9 cellular contexts compared by ENCODE assay signal in genomic region chr17:30218689-30219266, GRCh38.
"Had no signal": no experiment of that assay in that cellular context is flagged by ENCODE, and none has a peak within 500 bp of the region (broad histone marks: within the 10 kb centered on the region; RNA-seq: fewer than 3 reads in every experiment).

No MANE protein-coding gene starts in this region.

- H3K9me3 Mint-ChIP-seq: nephron progenitor cell had no signal

- DNase-seq: activated CD4-positive, alpha-beta T cell treated with anti-CD3 and anti-CD28 coated beads for 48 hours; activated CD8-positive, alpha-beta memory T cell treated with anti-CD3 and anti-CD28 coated beads, Interleukin-2, amount 50 U/mL, for 48 hours; activated CD8-positive, alpha-beta T cell treated with anti-CD3 and anti-CD28 coated beads, Interleukin-2, amount 10 ng/mL, durations not matched to agents 7 days and 5 days; activated naive CD4-positive, alpha-beta T cell; foreskin keratinocyte; nephron progenitor cell; sigmoid colon; stimulated activated CD4-positive, alpha-beta T cell treated with anti-CD3 and anti-CD28 coated beads, Interleukin-12 subunit alpha, Interleukin-12 subunit beta, amount 100 ng/mL, for 4 hours; stimulated activated naive CD8-positive, alpha-beta T cell treated with anti-CD3 and anti-CD28 coated beads, Interleukin-15, Interleukin-2, amounts not matched to agents 100 U/mL and 50 U/mL, for 24 hours had no signal

- H3K27ac Mint-ChIP-seq: activated CD8-positive, alpha-beta T cell treated with anti-CD3 and anti-CD28 coated beads, Interleukin-2, amount 10 ng/mL, durations not matched to agents 7 days and 5 days; nephron progenitor cell had no signal

- H3K4me3 ChIP-seq: sigmoid colon had no signal

- H3K27ac ChIP-seq: foreskin keratinocyte, sigmoid colon had no signal

- ATAC-seq: activated CD8-positive, alpha-beta T cell treated with anti-CD3 and anti-CD28 coated beads, Interleukin-2, amount 10 ng/mL, durations not matched to agents 7 days and 5 days; foreskin keratinocyte; stimulated activated naive CD8-positive, alpha-beta T cell treated with anti-CD3 and anti-CD28 coated beads, Interleukin-15, Interleukin-2, amounts not matched to agents 100 U/mL and 50 U/mL, for 24 hours had no signal

- H3K4me3 Mint-ChIP-seq: activated CD8-positive, alpha-beta T cell treated with anti-CD3 and anti-CD28 coated beads, Interleukin-2, amount 10 ng/mL, durations not matched to agents 7 days and 5 days; nephron progenitor cell had no signal
